ENCODE assay signal across 19 cellular contexts in genomic region chr2:233115121-233115520, GRCh38. TPM values are rescaled to one million over a fixed set of nuclear protein-coding genes. Genes with fewer than 3 reads are reported as not detected.
A peak's percentile ranks its signal among the peaks of the same experiment; 100 is the strongest.
DNase-seq lines count a peak whose midpoint lies in the region; ATAC-seq, FAIRE-seq and TF ChIP-seq lines count a peak whose summit lies in the region.
"Had no signal": no experiment of that assay in that cellular context is flagged by ENCODE, and none has a peak within 500 bp of the region (broad histone marks: within the 10 kb centered on the region; RNA-seq: fewer than 3 reads in every experiment).

No MANE protein-coding gene starts in this region.

- intact Hi-C loops in activated T-helper 1 cell treated with anti-CD3 and anti-CD28 coated beads, Interleukin-12 subunit alpha, Interleukin-12 subunit beta, Interleukin-2, Interleukin-4 antibody, amounts not matched to agents 30 ng/mL and 10 ng/mL and 1 ng/mL, durations not matched to agents 14 hours and 24 hours and 36 hours (cut with micrococcal nuclease) = no loop called here
- intact Hi-C loops in natural killer cell (cut with micrococcal nuclease) = no loop called here

- H3K4me3 Mint-ChIP-seq in stimulated activated naive CD8-positive, alpha-beta T cell treated with anti-CD3 and anti-CD28 coated beads, Interleukin-15, Interleukin-2, amounts not matched to agents 100 ng/mL and 50 ng/mL, for 24 hours = no peak overlapping the region
- H3K4me3 Mint-ChIP-seq in activated T-helper 1 cell treated with anti-CD3 and anti-CD28 coated beads, Interleukin-12 subunit alpha, Interleukin-12 subunit beta, Interleukin-2, Interleukin-4 antibody, amounts not matched to agents 30 ng/mL and 10 ng/mL and 1 ng/mL, durations not matched to agents 14 hours and 24 hours and 36 hours = no peak overlapping the region
- H3K4me3 Mint-ChIP-seq in natural killer cell = peak overlapping the region; percentile 72
- H3K4me3 Mint-ChIP-seq: activated CD4-positive, alpha-beta T cell treated with anti-CD3 and anti-CD28 coated beads, Interleukin-2, amount 10 ng/mL, durations not matched to agents 24 days and 14 days had no signal

- TF ChIP-seq CTCF in natural killer cell (IDR thresholded peaks at IDR 0.05) = no peak

- FAIRE-seq in frontal cortex (lab: Jason Lieb, UNC) = no peak

- ATAC-seq in stimulated activated naive CD8-positive, alpha-beta T cell treated with anti-CD3 and anti-CD28 coated beads, Interleukin-15, Interleukin-2, amounts not matched to agents 100 U/mL and 50 U/mL, for 24 hours = no peak
- ATAC-seq in natural killer cell (no peak), GM18520 (IDR thresholded peaks at IDR 0.05; ENCODE audit: unreplicated experiment) (no peak)
- ATAC-seq: SK-N-SH treated with all-trans-retinoic acid at 6 μM for 48 hours had no signal

- peak overlapping the region; percentile 79 for H3K27ac Mint-ChIP-seq in stimulated activated naive CD8-positive, alpha-beta T cell treated with anti-CD3 and anti-CD28 coated beads, Interleukin-15, Interleukin-2, amounts not matched to agents 100 ng/mL and 50 ng/mL, for 24 hours
- peak overlapping the region; percentile 1 for H3K27ac Mint-ChIP-seq in activated T-helper 1 cell treated with anti-CD3 and anti-CD28 coated beads, Interleukin-12 subunit alpha, Interleukin-12 subunit beta, Interleukin-2, Interleukin-4 antibody, amounts not matched to agents 30 ng/mL and 10 ng/mL and 1 ng/mL, durations not matched to agents 14 hours and 24 hours and 36 hours
- H3K27ac Mint-ChIP-seq in natural killer cell = peak overlapping the region; percentile 89
- H3K27ac Mint-ChIP-seq: activated CD4-positive, alpha-beta T cell treated with anti-CD3 and anti-CD28 coated beads, Interleukin-2, amount 10 ng/mL, durations not matched to agents 24 days and 14 days had no signal

- no peaks in the 10 kb centered on the region for H3K27me3 Mint-ChIP-seq in stimulated activated naive CD8-positive, alpha-beta T cell treated with anti-CD3 and anti-CD28 coated beads, Interleukin-15, Interleukin-2, amounts not matched to agents 100 ng/mL and 50 ng/mL, for 24 hours
- H3K27me3 Mint-ChIP-seq in activated T-helper 1 cell treated with anti-CD3 and anti-CD28 coated beads, Interleukin-12 subunit alpha, Interleukin-12 subunit beta, Interleukin-2, Interleukin-4 antibody, amounts not matched to agents 30 ng/mL and 10 ng/mL and 1 ng/mL, durations not matched to agents 14 hours and 24 hours and 36 hours (ENCODE audit: insufficient read depth) = no peaks in the 10 kb centered on the region
- no peaks in the 10 kb centered on the region for H3K27me3 Mint-ChIP-seq in natural killer cell (ENCODE audit: low read depth in 2 of 2)
- H3K27me3 Mint-ChIP-seq: activated CD4-positive, alpha-beta T cell treated with anti-CD3 and anti-CD28 coated beads, Interleukin-2, amount 10 ng/mL, durations not matched to agents 24 days and 14 days had no signal

- peaks cover 16% of the 10 kb centered on the region for H3K36me3 Mint-ChIP-seq in stimulated activated naive CD8-positive, alpha-beta T cell treated with anti-CD3 and anti-CD28 coated beads, Interleukin-15, Interleukin-2, amounts not matched to agents 100 ng/mL and 50 ng/mL, for 24 hours (ENCODE audit: low read depth)
- peaks cover 22% of the 10 kb centered on the region for H3K36me3 Mint-ChIP-seq in activated T-helper 1 cell treated with anti-CD3 and anti-CD28 coated beads, Interleukin-12 subunit alpha, Interleukin-12 subunit beta, Interleukin-2, Interleukin-4 antibody, amounts not matched to agents 30 ng/mL and 10 ng/mL and 1 ng/mL, durations not matched to agents 14 hours and 24 hours and 36 hours (ENCODE audit: low read depth)
- H3K36me3 Mint-ChIP-seq in natural killer cell = peaks cover 13% of the 10 kb centered on the region

- peaks cover 67% of the 10 kb centered on the region for H3K4me1 Mint-ChIP-seq in stimulated activated naive CD8-positive, alpha-beta T cell treated with anti-CD3 and anti-CD28 coated beads, Interleukin-15, Interleukin-2, amounts not matched to agents 100 ng/mL and 50 ng/mL, for 24 hours (ENCODE audit: low read depth)
- peaks cover 56% of the 10 kb centered on the region for H3K4me1 Mint-ChIP-seq in activated T-helper 1 cell treated with anti-CD3 and anti-CD28 coated beads, Interleukin-12 subunit alpha, Interleukin-12 subunit beta, Interleukin-2, Interleukin-4 antibody, amounts not matched to agents 30 ng/mL and 10 ng/mL and 1 ng/mL, durations not matched to agents 14 hours and 24 hours and 36 hours (ENCODE audit: low read depth)
- peaks cover 80 to 86% of the 10 kb centered on the region in 2 donors for H3K4me1 Mint-ChIP-seq in natural killer cell

- H3K9me3 Mint-ChIP-seq in stimulated activated naive CD8-positive, alpha-beta T cell treated with anti-CD3 and anti-CD28 coated beads, Interleukin-15, Interleukin-2, amounts not matched to agents 100 ng/mL and 50 ng/mL, for 24 hours = no peaks in the 10 kb centered on the region
- no peaks in the 10 kb centered on the region for H3K9me3 Mint-ChIP-seq in activated T-helper 1 cell treated with anti-CD3 and anti-CD28 coated beads, Interleukin-12 subunit alpha, Interleukin-12 subunit beta, Interleukin-2, Interleukin-4 antibody, amounts not matched to agents 30 ng/mL and 10 ng/mL and 1 ng/mL, durations not matched to agents 14 hours and 24 hours and 36 hours
- H3K9me3 Mint-ChIP-seq in natural killer cell = no peaks in the 10 kb centered on the region
- H3K9me3 Mint-ChIP-seq: activated CD4-positive, alpha-beta T cell treated with anti-CD3 and anti-CD28 coated beads, Interleukin-2, amount 10 ng/mL, durations not matched to agents 24 days and 14 days had no signal

- no peak for DNase-seq in stimulated activated naive CD8-positive, alpha-beta T cell treated with anti-CD3 and anti-CD28 coated beads, Interleukin-15, Interleukin-2, amounts not matched to agents 100 U/mL and 50 U/mL, for 24 hours
- no peak for DNase-seq in activated T-helper 1 cell treated with anti-CD3 and anti-CD28 coated beads, Interleukin-12 subunit alpha, Interleukin-12 subunit beta, Interleukin-2, Interleukin-4 antibody, amounts not matched to agents 30 ng/mL and 10 ng/mL and 1 ng/mL, durations not matched to agents 14 hours and 24 hours and 36 hours (ENCODE audit: low spot score)
- DNase-seq in natural killer cell (no peak), frontal cortex (ENCODE audit: low spot score in 2 of 2) (no peak), HUDEP-2 (lab: John Stamatoyannopoulos, UW; ENCODE audit: unreplicated experiment in 76 of 76) (no peak)
- DNase-seq: activated CD4-positive, alpha-beta T cell treated with anti-CD3 and anti-CD28 coated beads, Interleukin-2, amount 10 ng/mL, durations not matched to agents 24 days and 14 days; activated CD8-positive, alpha-beta memory T cell treated with anti-CD3 and anti-CD28 coated beads, Interleukin-2, amount 50 U/mL, for 4 hours; Caco-2; EL; foreskin melanocyte; HCEC 1CT; hypothalamus; islet precursor cell; NCI-H1105; NCI-H524; RPMI8226 had no signal

RNA-seq across cellular contexts. Expression of gene INPP5D, which starts 55.0 kb away (rescaled TPM):
- 60.9 and 61.2 TPM in 2 replicates for total RNA-seq in activated T-helper 1 cell treated with anti-CD3 and anti-CD28 coated beads, Interleukin-12 subunit alpha, Interleukin-12 subunit beta, Interleukin-2, Interleukin-4 antibody, amounts not matched to agents 30 ng/mL and 10 ng/mL and 1 ng/mL, durations not matched to agents 14 hours and 24 hours and 36 hours
- total RNA-seq in natural killer cell = 100 to 1,000 TPM; 385 to 498 (median 497) TPM
- total RNA-seq in frontal cortex = 1.6 TPM
- total RNA-seq: Caco-2 had no signal

Comparison
In these comparisons a context has a peak if more than half of its experiments do, and no peak if none do; other contexts are left out.
1. H3K27ac Mint-ChIP-seq: peak in every context shown above with its lines; median percentile 89 in natural killer cell; 79 in stimulated activated naive CD8-positive, alpha-beta T cell treated with anti-CD3 and anti-CD28 coated beads, Interleukin-15, Interleukin-2, amounts not matched to agents 100 ng/mL and 50 ng/mL, for 24 hours; 1 in activated T-helper 1 cell treated with anti-CD3 and anti-CD28 coated beads, Interleukin-12 subunit alpha, Interleukin-12 subunit beta, Interleukin-2, Interleukin-4 antibody, amounts not matched to agents 30 ng/mL and 10 ng/mL and 1 ng/mL, durations not matched to agents 14 hours and 24 hours and 36 hours.
2. RNA of gene INPP5D, which starts 55.0 kb away (total RNA-seq): 385 to 498 TPM in natural killer cell and 60.9 to 61.2 TPM in activated T-helper 1 cell treated with anti-CD3 and anti-CD28 coated beads, Interleukin-12 subunit alpha, Interleukin-12 subunit beta, Interleukin-2, Interleukin-4 antibody, amounts not matched to agents 30 ng/mL and 10 ng/mL and 1 ng/mL, durations not matched to agents 14 hours and 24 hours and 36 hours; 1.6 TPM in frontal cortex (single experiment); every median in the first group is over 10 times any median in the second.